8 cellular contexts compared by ENCODE assay signal in genomic region chr5:76715734-76716455, GRCh38. TPM values are rescaled to one million over a fixed set of nuclear protein-coding genes. Genes with fewer than 3 reads are reported as not detected.
DNase-seq lines count a peak whose midpoint lies in the region; ATAC-seq lines count a peak whose summit lies in the region.

TSS of gene F2R (plus strand) at chr5:76716126. CDS start at chr5:76716308, 182 bp downstream.

- H3K36me3 ChIP-seq in muscle layer of colon (ENCODE audit: insufficient read depth, low read length), result no peaks in the 10 kb centered on the region

- no peaks in the 10 kb centered on the region for H3K9me3 ChIP-seq in muscle layer of colon (ENCODE audit: low read length)

- peak; percentile 68 for ATAC-seq in HG02763 (IDR thresholded peaks at IDR 0.05; ENCODE audit: unreplicated experiment)
- ATAC-seq in esophagus mucosa, result peak; percentile 75

- peaks cover 7% of the 10 kb centered on the region for H3K4me1 ChIP-seq in muscle layer of colon (ENCODE audit: insufficient read depth, low read length)

- DNase-seq in NCI-H1105 (lab: John Stamatoyannopoulos, UW), result peak; percentile 33
- DNase-seq in NCI-H1105 treated with DMSO at 0.1 percent for 48 hours (lab: John Stamatoyannopoulos, UW), result no peak
- peak; percentile 81 for DNase-seq in NCI-H748 (lab: John Stamatoyannopoulos, UW; ENCODE audit: unreplicated experiment)
- DNase-seq in activated T-cell treated with anti-CD3 and anti-CD28 coated beads for 4 hours, result peak; percentile 18

- H3K27me3 ChIP-seq in muscle layer of colon (ENCODE audit: control insufficient read depth in 1 of 2, insufficient read depth in 2 of 2, low read length in 2 of 2), result peaks cover 8 to 26% of the 10 kb centered on the region in 2 donors

- no peak within 1 kb of the TSS for H3K9ac ChIP-seq in muscle layer of colon (ENCODE audit: low read length)

- H3K27ac ChIP-seq in muscle layer of colon (ENCODE audit: low read depth, low read length) (peak within 1 kb of the TSS; percentile 17), temporal lobe (ENCODE audit: low read depth, low read length) (no peak within 1 kb of the TSS)

- H3K4me3 ChIP-seq in muscle layer of colon (ENCODE audit: low read depth in 1 of 2, low read length in 2 of 2), result peak within 1 kb of the TSS; percentile 37 to 66

RNA-seq across cellular contexts. Expression of gene F2R, which starts in this region (rescaled TPM):
- total RNA-seq in esophagus mucosa, result 2.3 TPM
- 25.1 TPM for total RNA-seq in temporal lobe
